8 cellular contexts compared by ENCODE assay signal in genomic region chr11:9314291-9315077, GRCh38. TPM values are rescaled to one million over a fixed set of nuclear protein-coding genes. Genes with fewer than 3 reads are reported as not detected.
DNase-seq lines count a peak whose midpoint lies in the region; ATAC-seq and TF ChIP-seq lines count a peak whose summit lies in the region.

A gene with protein sequence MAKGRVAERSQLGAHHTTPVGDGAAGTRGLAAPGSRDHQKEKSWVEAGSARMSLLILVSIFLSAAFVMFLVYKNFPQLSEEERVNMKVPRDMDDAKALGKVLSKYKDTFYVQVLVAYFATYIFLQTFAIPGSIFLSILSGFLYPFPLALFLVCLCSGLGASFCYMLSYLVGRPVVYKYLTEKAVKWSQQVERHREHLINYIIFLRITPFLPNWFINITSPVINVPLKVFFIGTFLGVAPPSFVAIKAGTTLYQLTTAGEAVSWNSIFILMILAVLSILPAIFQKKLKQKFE (minus strand): TSS chr11:9314593. CDS start chr11:9314441, 152 bp downstream.

- H3K4me2 ChIP-seq in PC-9: peak within 1 kb of the TSS; percentile 88

- POLR2A ChIA-PET in PC-9 (lab: Charles Lee; ENCODE audit: unreplicated experiment): interaction anchor here (0.6 to 0.7 kb wide), 3 partner anchors 49 to 142 kb away, joined by 6 to 15 read pairs (median 12); no protein-coding TSS in a partner anchor

- peak within 1 kb of the TSS; percentile 84 for H2AFZ ChIP-seq in PC-9

- peaks cover 9% of the 10 kb centered on the region for H3F3A ChIP-seq in PC-9 (ENCODE audit: insufficient read depth, low read depth)

- peaks cover 19% of the 10 kb centered on the region for H3K4me1 ChIP-seq in PC-9 (replicated peaks; ENCODE audit: insufficient read depth)
- H3K4me1 ChIP-seq in esophagus (ENCODE audit: control insufficient read depth in 2 of 2, insufficient read depth in 2 of 2, low read length in 1 of 2): peaks cover 0 to 9% of the 10 kb centered on the region in 2 donors
- peaks cover 24% of the 10 kb centered on the region for H3K4me1 ChIP-seq in muscle layer of colon (ENCODE audit: insufficient read depth, low read length)

- no peaks in the 10 kb centered on the region for H3K36me3 ChIP-seq in PC-9 (ENCODE audit: low read depth)
- no peaks in the 10 kb centered on the region for H3K36me3 ChIP-seq in esophagus (ENCODE audit: control insufficient read depth in 2 of 2, insufficient read depth in 2 of 2, low read length in 1 of 2)
- no peaks in the 10 kb centered on the region for H3K36me3 ChIP-seq in muscle layer of colon (ENCODE audit: insufficient read depth, low read length)

- H3K4me3 Mint-ChIP-seq in activated T-cell treated with anti-CD3 and anti-CD28 coated beads, Interleukin-2, amount 50 U/mL, for 24 hours: peak within 1 kb of the TSS; percentile 98

- 0 to 1% methylated on average over 69 to 71 of the region's 71 CpGs for WGBS in esophagus, 2 donors

- H3K79me2 ChIP-seq in PC-9 (ENCODE audit: low read depth): peaks cover 46% of the 10 kb centered on the region

- peak within 1 kb of the TSS; percentile 98 for H3K27ac Mint-ChIP-seq in activated T-cell treated with anti-CD3 and anti-CD28 coated beads, Interleukin-2, amount 50 U/mL, for 24 hours

- DNase-seq in DMS153 (lab: John Stamatoyannopoulos, UW) (peak; percentile 98), PC-9 (peak; percentile 92 to 96)
- peak; percentile 96 for DNase-seq in Jurkat, Clone E6-1 (ENCODE audit: low read depth, low spot score)
- peak; percentile 100 for DNase-seq in activated T-cell treated with anti-CD3 and anti-CD28 coated beads, Interleukin-2, amount 50 U/mL, for 24 hours
- peak; percentile 100 for DNase-seq in stimulated activated CD8-positive, alpha-beta memory T cell treated with anti-CD3 and anti-CD28 coated beads, Interleukin-7, amount 100 ng/mL, for 24 hours (ENCODE audit: low read depth)

- peaks cover 36% of the 10 kb centered on the region for H3K4me1 Mint-ChIP-seq in activated T-cell treated with anti-CD3 and anti-CD28 coated beads, Interleukin-2, amount 50 U/mL, for 24 hours (ENCODE audit: low read depth)

- H3K9me2 ChIP-seq in PC-9 (ENCODE audit: insufficient read depth): no peaks in the 10 kb centered on the region

- no peaks in the 10 kb centered on the region for H3K9me3 Mint-ChIP-seq in activated T-cell treated with anti-CD3 and anti-CD28 coated beads, Interleukin-2, amount 50 U/mL, for 24 hours

- CTCF ChIA-PET in PC-9 (lab: Charles Lee): no interaction called here

- H3K27ac ChIP-seq in PC-9 (peak within 1 kb of the TSS; percentile 87), esophagus (ENCODE audit: low read depth in 2 of 2, low read length in 1 of 2) (peak within 1 kb of the TSS; percentile 80 to 83), muscle layer of colon (ENCODE audit: low read depth, low read length) (peak within 1 kb of the TSS; percentile 79)

- H3K9me3 ChIP-seq in PC-9 (ENCODE audit: insufficient read depth, low read depth): no peaks in the 10 kb centered on the region
- H3K9me3 ChIP-seq in esophagus (ENCODE audit: control insufficient read depth in 2 of 2, insufficient read depth in 1 of 2, low read depth in 1 of 2, low read length in 1 of 2): no peaks in the 10 kb centered on the region
- H3K9me3 ChIP-seq in muscle layer of colon (ENCODE audit: low read length): no peaks in the 10 kb centered on the region

- H3K9ac ChIP-seq in muscle layer of colon (ENCODE audit: low read length): peak within 1 kb of the TSS; percentile 16

- peak within 1 kb of the TSS; percentile 94 for H3K4me3 ChIP-seq in Jurkat, Clone E6-1 (ENCODE audit: low read length)
- peak within 1 kb of the TSS; percentile 96 for H3K4me3 ChIP-seq in PC-9
- peak within 1 kb of the TSS; percentile 78 to 85 for H3K4me3 ChIP-seq in esophagus (ENCODE audit: low read depth in 1 of 2, low read length in 2 of 2)
- peak within 1 kb of the TSS; percentile 94 to 98 for H3K4me3 ChIP-seq in muscle layer of colon (ENCODE audit: low read depth in 1 of 2, low read length in 2 of 2)

- no TSS peak for BruUV-seq in PC-9 (replicated peaks; lab: Mats Ljungman, UMichigan)

- peak; percentile 96 for ATAC-seq in GM21619 (IDR thresholded peaks at IDR 0.05; ENCODE audit: unreplicated experiment)

- intact Hi-C loops in PC-9 (cut with micrococcal nuclease; ENCODE audit: unreplicated experiment): loop anchor here (1.0 kb wide), 3 partner anchors 49 to 146 kb away; partner anchors contain the start of gene IPO7

- H3K27me3 ChIP-seq in PC-9 (ENCODE audit: insufficient read depth, low read depth) (no peaks in the 10 kb centered on the region), esophagus (ENCODE audit: control insufficient read depth in 1 of 2, insufficient read depth in 2 of 2, low read length in 2 of 2) (no peaks in the 10 kb centered on the region), muscle layer of colon (ENCODE audit: control insufficient read depth in 1 of 2, insufficient read depth in 2 of 2, low read length in 2 of 2) (no peaks in the 10 kb centered on the region)

- H3K36me3 Mint-ChIP-seq in activated T-cell treated with anti-CD3 and anti-CD28 coated beads, Interleukin-2, amount 50 U/mL, for 24 hours (ENCODE audit: low read depth): peaks cover 9% of the 10 kb centered on the region

- peaks cover 16% of the 10 kb centered on the region for H3K27me3 Mint-ChIP-seq in activated T-cell treated with anti-CD3 and anti-CD28 coated beads, Interleukin-2, amount 50 U/mL, for 24 hours

- H4K20me1 ChIP-seq in PC-9 (ENCODE audit: insufficient read depth): peaks cover 5% of the 10 kb centered on the region

- TF ChIP-seq CTCF in PC-9 (conservative IDR thresholded peaks at IDR 0.05): no peak

RNA-seq across cellular contexts. Expression of the gene that starts here (rescaled TPM):
- polyA plus RNA-seq in Jurkat, Clone E6-1 (2012; ENCODE audit: insufficient read depth, insufficient read length): 12.7 TPM
- total RNA-seq in PC-9 (2021): 58.5 and 65.1 TPM in 2 replicates
- 10 to 100 TPM; 12.2 to 19.4 TPM for polyA plus RNA-seq in esophagus

Comparison
In these comparisons a context has a peak if more than half of its experiments do, and no peak if none do; other contexts are left out.
1. Peak in every context shown above with its lines: DNase-seq, ATAC-seq, H3K4me3 ChIP-seq and H3K27ac ChIP-seq.